Comparison of ENCODE assay signal across 18 cellular contexts in genomic region chr2:33442528-33443069, GRCh38. TPM values are rescaled to one million over a fixed set of nuclear protein-coding genes. Genes with fewer than 3 reads are reported as not detected.
DNase-seq lines count a peak whose midpoint lies in the region; ATAC-seq and TF ChIP-seq lines count a peak whose summit lies in the region.
"Had no signal": no experiment of that assay in that cellular context is flagged by ENCODE, and none has a peak within 500 bp of the region (broad histone marks: within the 10 kb centered on the region; RNA-seq: fewer than 3 reads in every experiment).

No MANE protein-coding gene starts in this region.

- intact Hi-C loops in Right ventricle myocardium superior (cut with DNase I): no loop called here
- intact Hi-C loops in testis (cut with DNase I; ENCODE audit: low total_unique reads): no loop called here

- WGBS in testis, 2 donors: 49 to 61% methylated on average over 5 of the region's 5 CpGs

- H3K4me1 ChIP-seq in parathyroid adenoma (no peaks in the 10 kb centered on the region), testis (no peaks in the 10 kb centered on the region)
- H3K4me1 ChIP-seq: Peyer's patch had no signal

- H3K4me3 ChIP-seq in parathyroid adenoma (ENCODE audit: low read depth, low read length) (no peak overlapping the region), testis (no peak overlapping the region)
- H3K4me3 ChIP-seq: mucosa of descending colon, Peyer's patch, skin epidermis had no signal

- H3K36me3 ChIP-seq in parathyroid adenoma (ENCODE audit: control insufficient read depth, insufficient read depth, low read length): no peaks in the 10 kb centered on the region
- H3K36me3 ChIP-seq in testis (ENCODE audit: low read depth, missing control alignments): no peaks in the 10 kb centered on the region
- H3K36me3 ChIP-seq: Peyer's patch had no signal

- ATAC-seq in Right ventricle myocardium superior (ENCODE audit: poor library complexity) (peak; percentile 65), GM18519 (IDR thresholded peaks at IDR 0.05; ENCODE audit: low FRiP score, unreplicated experiment) (no peak)
- ATAC-seq: mucosa of descending colon had no signal

- H3K79me2 ChIP-seq in parathyroid adenoma: no peaks in the 10 kb centered on the region

- no peak for TF ChIP-seq POLR2A in testis (IDR thresholded peaks at IDR 0.05)

- no peak overlapping the region for H3K9ac ChIP-seq in parathyroid adenoma

- no peak overlapping the region for H2AFZ ChIP-seq in parathyroid adenoma

- no peaks in the 10 kb centered on the region for H3K27me3 ChIP-seq in parathyroid adenoma (ENCODE audit: control insufficient read depth, insufficient read depth, low read length)
- H3K27me3 ChIP-seq in testis: no peaks in the 10 kb centered on the region
- H3K27me3 ChIP-seq: Peyer's patch had no signal

- TF ChIP-seq CTCF in AG09319 (IDR thresholded peaks at IDR 0.05; ENCODE audit: low read depth, low read length) (no peak), parathyroid adenoma (IDR thresholded peaks at IDR 0.05) (no peak), testis (IDR thresholded peaks at IDR 0.05) (no peak)

- H3K9me3 ChIP-seq in parathyroid adenoma (ENCODE audit: control insufficient read depth, low read length) (no peaks in the 10 kb centered on the region), testis (no peaks in the 10 kb centered on the region)
- H3K9me3 ChIP-seq: mucosa of descending colon, Peyer's patch had no signal

- DNase-seq in AG09319 (ENCODE audit: extremely low read depth, low read depth) (peak; percentile 48), caudate nucleus (lab: John Stamatoyannopoulos, UW) (peak in 19 of 61 donors; percentile 3 to 54 (median 14)), Right ventricle myocardium superior (no peak), MV-4-11 (lab: John Stamatoyannopoulos, UW) (no peak), GF-D8 (lab: John Stamatoyannopoulos, UW) (no peak), testis (no peak)
- DNase-seq: CD4-positive, alpha-beta memory T cell; EL; KG1; kidney; mucosa of descending colon; NCI-H1092; NCI-H2171 treated with DMSO at 0.1 percent for 48 hours; Peyer's patch; stimulated activated CD4-positive, alpha-beta T cell treated with anti-CD3 and anti-CD28 coated beads, Interleukin-4, amount 100 ng/mL, for 4 hours had no signal

- H3K27ac ChIP-seq in caudate nucleus (ENCODE audit: low read depth, low read length) (peak overlapping the region; percentile 63), parathyroid adenoma (peak overlapping the region; percentile 15), testis (peak overlapping the region in 1 of 2 donors; percentile 38)
- H3K27ac ChIP-seq: Peyer's patch had no signal

- no peak overlapping the region for H3K4me2 ChIP-seq in parathyroid adenoma (ENCODE audit: low read length)

RNA-seq across cellular contexts. Expression of gene RASGRP3, which starts 33.9 kb away (rescaled TPM):
- 53.1 TPM for total RNA-seq in Right ventricle myocardium superior
- 10 to 100 TPM in 1 of 2 donors, 1 to 10 TPM in 1; 8.2 to 26.3 TPM for total RNA-seq in testis
- 2.8 TPM for polyA plus RNA-seq in testis (ENCODE audit: insufficient read depth, low read depth, low replicate concordance)
